ENCODE assay signal across 26 cellular contexts in genomic region chr3:163929253-163929652, GRCh38.
"Had no signal": no experiment of that assay in that cellular context is flagged by ENCODE, and none has a peak within 500 bp of the region (broad histone marks: within the 10 kb centered on the region; RNA-seq: fewer than 3 reads in every experiment).

No MANE protein-coding gene starts in this region.

- H3K4me3 ChIP-seq: heart left ventricle, lower lobe of right lung, ovary, psoas muscle, tibial nerve had no signal

- DNase-seq: activated B cell treated with CpG ODN at 0.5 μM for 24 hours; activated CD4-positive, alpha-beta T cell treated with anti-CD3 and anti-CD28 coated beads, Interleukin-2, amount 50 U/mL, for 1 hour; activated CD8-positive, alpha-beta memory T cell treated with anti-CD3 and anti-CD28 coated beads, Interleukin-2, amount 10 ng/mL, durations not matched to agents 7 days and 5 days; activated CD8-positive, alpha-beta T cell treated with anti-CD3 and anti-CD28 coated beads, Interleukin-2, amount 10 ng/mL, durations not matched to agents 7 days and 5 days; activated naive CD8-positive, alpha-beta T cell treated with anti-CD3 and anti-CD28 coated beads, Interleukin-2, amount 50 U/mL, for 24 hours; activated T-cell treated with anti-CD3 and anti-CD28 coated beads, Interleukin-2, amount 50 U/mL, for 48 hours; amygdala; central memory CD4-positive, alpha-beta T cell; endodermal cell; foreskin keratinocyte; heart left ventricle; hypothalamus; immature natural killer cell; kidney; lower lobe of right lung; mesendoderm; nephron progenitor cell; ovary; psoas muscle; stimulated activated CD4-positive, alpha-beta T cell treated with anti-CD3 and anti-CD28 coated beads, Interleukin-15, amount 100 ng/mL, for 24 hours; stimulated activated CD4-positive, alpha-beta T cell treated with anti-CD3 and anti-CD28 coated beads, Interleukin-2, amount 100 ng/mL, for 24 hours; stimulated activated naive CD4-positive, alpha-beta T cell treated with Interleukin-2 at 50 U/mL for 16 hours; T-helper 2 cell had no signal

- H3K4me1 ChIP-seq: foreskin keratinocyte, heart left ventricle, lower lobe of right lung, psoas muscle, tibial nerve had no signal

- ATAC-seq: activated CD8-positive, alpha-beta memory T cell treated with anti-CD3 and anti-CD28 coated beads, Interleukin-2, amount 10 ng/mL, durations not matched to agents 7 days and 5 days; activated CD8-positive, alpha-beta T cell treated with anti-CD3 and anti-CD28 coated beads, Interleukin-2, amount 10 ng/mL, durations not matched to agents 7 days and 5 days; activated naive CD8-positive, alpha-beta T cell treated with anti-CD3 and anti-CD28 coated beads, Interleukin-2, amount 50 U/mL, for 24 hours; esophagus mucosa; foreskin keratinocyte; heart left ventricle; left colon; lower lobe of right lung; psoas muscle had no signal

- H3K27me3 ChIP-seq: foreskin keratinocyte, heart left ventricle, ovary, tibial nerve had no signal

- H3K27ac ChIP-seq: foreskin keratinocyte, heart left ventricle, lower lobe of right lung, ovary, psoas muscle, tibial nerve had no signal

- H3K9me3 ChIP-seq: heart left ventricle, lower lobe of right lung, ovary, psoas muscle, tibial nerve had no signal

- H3K36me3 ChIP-seq: heart left ventricle, lower lobe of right lung, ovary, tibial nerve had no signal
